8 cellular contexts compared by ENCODE assay signal in genomic region chr22:38698407-38699094, GRCh38. TPM values are rescaled to one million over a fixed set of nuclear protein-coding genes. Genes with fewer than 3 reads are reported as not detected.
DNase-seq lines count a peak whose midpoint lies in the region; ATAC-seq and TF ChIP-seq lines count a peak whose summit lies in the region.

No MANE protein-coding gene starts in this region.

- peak overlapping the region; percentile 98 for H3K4me3 Mint-ChIP-seq in activated CD4-positive, alpha-beta T cell treated with anti-CD3 and anti-CD28 coated beads, Interleukin-2, amount 10 ng/mL, durations not matched to agents 24 days and 14 days
- peak overlapping the region; percentile 92 for H3K4me3 Mint-ChIP-seq in activated naive CD8-positive, alpha-beta T cell treated with anti-CD3 and anti-CD28 coated beads, Interleukin-2, amount 50 U/mL, for 24 hours

- H3K4me1 Mint-ChIP-seq in activated CD4-positive, alpha-beta T cell treated with anti-CD3 and anti-CD28 coated beads, Interleukin-2, amount 10 ng/mL, durations not matched to agents 24 days and 14 days, result peaks cover 48% of the 10 kb centered on the region
- peaks cover 72% of the 10 kb centered on the region for H3K4me1 Mint-ChIP-seq in activated naive CD8-positive, alpha-beta T cell treated with anti-CD3 and anti-CD28 coated beads, Interleukin-2, amount 50 U/mL, for 24 hours

- no peaks in the 10 kb centered on the region for H3K9me3 Mint-ChIP-seq in activated CD4-positive, alpha-beta T cell treated with anti-CD3 and anti-CD28 coated beads, Interleukin-2, amount 10 ng/mL, durations not matched to agents 24 days and 14 days
- H3K9me3 Mint-ChIP-seq in activated naive CD8-positive, alpha-beta T cell treated with anti-CD3 and anti-CD28 coated beads, Interleukin-2, amount 50 U/mL, for 24 hours, result no peaks in the 10 kb centered on the region

- 93% methylated on average over 13 of the region's 13 CpGs for WGBS in suprapubic skin

- H3K27me3 Mint-ChIP-seq in activated CD4-positive, alpha-beta T cell treated with anti-CD3 and anti-CD28 coated beads, Interleukin-2, amount 10 ng/mL, durations not matched to agents 24 days and 14 days, result peaks cover 2% of the 10 kb centered on the region
- H3K27me3 Mint-ChIP-seq in activated naive CD8-positive, alpha-beta T cell treated with anti-CD3 and anti-CD28 coated beads, Interleukin-2, amount 50 U/mL, for 24 hours, result no peaks in the 10 kb centered on the region

- H3K27me3 ChIP-seq in left lung (no peaks in the 10 kb centered on the region), suprapubic skin (no peaks in the 10 kb centered on the region)

- H3K4me1 ChIP-seq in left lung, result peaks cover 32 to 73% of the 10 kb centered on the region in 2 donors
- H3K4me1 ChIP-seq in suprapubic skin, result peaks cover 60% of the 10 kb centered on the region

- TF ChIP-seq EP300 in suprapubic skin (IDR thresholded peaks at IDR 0.05), result no peak

- H3K36me3 Mint-ChIP-seq in activated CD4-positive, alpha-beta T cell treated with anti-CD3 and anti-CD28 coated beads, Interleukin-2, amount 10 ng/mL, durations not matched to agents 24 days and 14 days (ENCODE audit: low read depth), result peaks cover 47% of the 10 kb centered on the region
- H3K36me3 Mint-ChIP-seq in activated naive CD8-positive, alpha-beta T cell treated with anti-CD3 and anti-CD28 coated beads, Interleukin-2, amount 50 U/mL, for 24 hours (ENCODE audit: low read depth), result peaks cover 49% of the 10 kb centered on the region

- no peak for TF ChIP-seq POLR2A in suprapubic skin (IDR thresholded peaks at IDR 0.05)

- intact Hi-C loops in activated CD4-positive, alpha-beta T cell treated with anti-CD3 and anti-CD28 coated beads, Interleukin-2, amount 10 ng/mL, durations not matched to agents 24 days and 14 days (cut with micrococcal nuclease), result loop anchor here (1.0 kb wide), 1 partner anchor 17 kb away; the partner anchor contains the start of gene TOMM22
- intact Hi-C loops in left lung (cut with DNase I), result no loop called here

- no peaks in the 10 kb centered on the region for H3K9me3 ChIP-seq in left lung
- H3K9me3 ChIP-seq in suprapubic skin, result no peaks in the 10 kb centered on the region

- peak overlapping the region; percentile 98 for H3K27ac Mint-ChIP-seq in activated CD4-positive, alpha-beta T cell treated with anti-CD3 and anti-CD28 coated beads, Interleukin-2, amount 10 ng/mL, durations not matched to agents 24 days and 14 days
- peak overlapping the region; percentile 94 for H3K27ac Mint-ChIP-seq in activated naive CD8-positive, alpha-beta T cell treated with anti-CD3 and anti-CD28 coated beads, Interleukin-2, amount 50 U/mL, for 24 hours

- no peak for DNase-seq in activated CD4-positive, alpha-beta T cell treated with anti-CD3 and anti-CD28 coated beads, Interleukin-2, amount 10 ng/mL, durations not matched to agents 24 days and 14 days
- no peak for DNase-seq in activated CD4-positive, alpha-beta T cell treated with anti-CD3 and anti-CD28 coated beads for 4 hours
- DNase-seq in activated naive CD8-positive, alpha-beta T cell treated with anti-CD3 and anti-CD28 coated beads, Interleukin-2, amount 50 U/mL, for 24 hours, result no peak
- DNase-seq in left lung (no peak), suprapubic skin (ENCODE audit: low spot score in 2 of 2) (no peak), AG20443 (ENCODE audit: low spot score) (no peak)
- no peak for DNase-seq in stimulated activated CD4-positive, alpha-beta T cell treated with anti-CD3 and anti-CD28 coated beads, Interleukin-15, amount 100 ng/mL, for 24 hours

- H3K4me3 ChIP-seq in left lung (peak overlapping the region; percentile 73 to 77), suprapubic skin (peak overlapping the region; percentile 98)

- H3K36me3 ChIP-seq in left lung (peaks cover 0 to 18% of the 10 kb centered on the region in 2 donors), suprapubic skin (no peaks in the 10 kb centered on the region)

- no peak for ATAC-seq in activated naive CD8-positive, alpha-beta T cell treated with anti-CD3 and anti-CD28 coated beads, Interleukin-2, amount 50 U/mL, for 24 hours
- ATAC-seq in left lung (no peak), GM19452 (IDR thresholded peaks at IDR 0.05; ENCODE audit: unreplicated experiment) (no peak)

- peak overlapping the region; percentile 84 to 96 for H3K27ac ChIP-seq in left lung
- no peak overlapping the region for H3K27ac ChIP-seq in suprapubic skin

- TF ChIP-seq CTCF in left lung (IDR thresholded peaks at IDR 0.05), result no peak
- TF ChIP-seq CTCF in suprapubic skin (IDR thresholded peaks at IDR 0.05), result no peak

RNA-seq across cellular contexts. Expression of gene JOSD1, which starts 2.2 kb away (rescaled TPM):
- 90.4 and 93.8 TPM in 2 replicates for total RNA-seq in activated CD4-positive, alpha-beta T cell treated with anti-CD3 and anti-CD28 coated beads, Interleukin-2, amount 10 ng/mL, durations not matched to agents 24 days and 14 days
- total RNA-seq in left lung (10 to 100 TPM; 55.6 to 57.3 TPM), suprapubic skin (10 to 100 TPM; 51.4 to 87.4 (median 62.3) TPM)

RNA-seq across cellular contexts. Expression of gene GTPBP1, which starts 7.2 kb away (rescaled TPM):
- total RNA-seq in activated CD4-positive, alpha-beta T cell treated with anti-CD3 and anti-CD28 coated beads, Interleukin-2, amount 10 ng/mL, durations not matched to agents 24 days and 14 days, result 102 and 103 TPM in 2 replicates
- total RNA-seq in left lung, result 10 to 100 TPM; 45.7 to 51.0 TPM
- 100 to 1,000 TPM in 1 of 4 donors, 10 to 100 TPM in 3; 73.0 to 100 (median 76.8) TPM for total RNA-seq in suprapubic skin

RNA-seq across cellular contexts. Expression of gene TOMM22, which starts 16.8 kb away (rescaled TPM):
- 169 and 172 TPM in 2 replicates for total RNA-seq in activated CD4-positive, alpha-beta T cell treated with anti-CD3 and anti-CD28 coated beads, Interleukin-2, amount 10 ng/mL, durations not matched to agents 24 days and 14 days
- total RNA-seq in left lung (10 to 100 TPM; 54.3 to 67.0 TPM), suprapubic skin (10 to 100 TPM; 15.6 to 56.2 (median 36.7) TPM)

RNA-seq across cellular contexts. Expression of gene CBY1, which starts 42.1 kb away (rescaled TPM):
- 8.4 and 13.3 TPM in 2 replicates for total RNA-seq in activated CD4-positive, alpha-beta T cell treated with anti-CD3 and anti-CD28 coated beads, Interleukin-2, amount 10 ng/mL, durations not matched to agents 24 days and 14 days
- total RNA-seq in left lung, result 10 to 100 TPM; 24.4 to 36.0 TPM
- total RNA-seq in suprapubic skin, result 10 to 100 TPM in 3 of 4 donors, 1 to 10 TPM in 1; 9.9 to 25.7 (median 15.4) TPM

RNA-seq across cellular contexts. Expression of gene FAM227A, which starts 42.4 kb away (rescaled TPM):
- total RNA-seq in activated CD4-positive, alpha-beta T cell treated with anti-CD3 and anti-CD28 coated beads, Interleukin-2, amount 10 ng/mL, durations not matched to agents 24 days and 14 days, result 0.30 and 0.71 TPM in 2 replicates
- total RNA-seq in left lung (1 to 10 TPM; 1.5 to 3.1 TPM), suprapubic skin (1 to 10 TPM in 3 of 4 donors, under 1 TPM in 1; 0.89 to 6.2 (median 2.2) TPM)
